ENCODE assay signal across 18 cellular contexts in the genomic region with DNA sequence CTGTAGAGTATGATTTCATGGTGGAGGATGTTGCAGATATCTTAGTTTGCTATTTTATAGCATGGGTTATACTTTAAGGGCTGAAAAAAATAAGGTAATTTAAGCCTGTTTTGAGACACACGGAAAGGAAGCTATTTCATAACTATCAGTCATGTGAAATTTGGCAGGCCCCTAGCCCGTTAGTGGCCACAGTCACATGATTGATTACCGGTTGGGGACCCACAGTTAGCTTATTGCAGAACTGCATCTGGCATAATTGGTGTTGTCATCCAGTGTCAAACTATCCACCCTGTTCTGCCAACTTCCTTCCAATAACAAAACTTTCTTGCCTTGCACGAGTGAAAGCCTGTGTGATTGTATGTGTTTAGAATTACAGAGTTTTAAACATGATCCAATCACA. TPM values are rescaled to one million over a fixed set of nuclear protein-coding genes. Genes with fewer than 3 reads are reported as not detected.
DNase-seq lines count a peak whose midpoint lies in the region; ATAC-seq and TF ChIP-seq lines count a peak whose summit lies in the region.
"Had no signal": no experiment of that assay in that cellular context is flagged by ENCODE, and none has a peak within 500 bp of the region (broad histone marks: within the 10 kb centered on the region; RNA-seq: fewer than 3 reads in every experiment).

No MANE protein-coding gene starts in this region.

- H3K4me2 ChIP-seq in OCI-LY7 (ENCODE audit: low read length): no peak overlapping the region
- H3K4me2 ChIP-seq: SK-N-SH had no signal

- peak overlapping the region; percentile 37 for H3K4me3 Mint-ChIP-seq in natural killer cell
- H3K4me3 Mint-ChIP-seq: activated CD4-positive, alpha-beta T cell treated with anti-CD3 and anti-CD28 coated beads, Interleukin-2, amount 10 ng/mL, durations not matched to agents 7 days and 5 days; central memory CD8-positive, alpha-beta T cell; stimulated activated naive CD8-positive, alpha-beta T cell treated with anti-CD3 and anti-CD28 coated beads, Interleukin-15, Interleukin-2, amounts not matched to agents 100 ng/mL and 50 ng/mL, for 24 hours had no signal

- no peaks in the 10 kb centered on the region for H4K20me1 ChIP-seq in OCI-LY7 (ENCODE audit: insufficient read depth, low read length)

- H3K27ac Mint-ChIP-seq in natural killer cell: peak overlapping the region; percentile 47 to 50
- H3K27ac Mint-ChIP-seq: activated CD4-positive, alpha-beta T cell treated with anti-CD3 and anti-CD28 coated beads, Interleukin-2, amount 10 ng/mL, durations not matched to agents 7 days and 5 days; stimulated activated naive CD8-positive, alpha-beta T cell treated with anti-CD3 and anti-CD28 coated beads, Interleukin-15, Interleukin-2, amounts not matched to agents 100 ng/mL and 50 ng/mL, for 24 hours had no signal

- no peak overlapping the region for H3K27ac ChIP-seq in OCI-LY7 (ENCODE audit: low read depth, low read length, poor library complexity, severe bottlenecking)
- H3K27ac ChIP-seq: 22Rv1 had no signal

- H2AFZ ChIP-seq in OCI-LY7 (ENCODE audit: low read length): no peak overlapping the region

- H3K9me3 ChIP-seq in OCI-LY7 (ENCODE audit: low read length): no peaks in the 10 kb centered on the region
- H3K9me3 ChIP-seq: SK-N-SH had no signal

- H3K27me3 Mint-ChIP-seq in natural killer cell (ENCODE audit: low read depth in 2 of 2): no peaks in the 10 kb centered on the region
- H3K27me3 Mint-ChIP-seq: activated CD4-positive, alpha-beta T cell treated with anti-CD3 and anti-CD28 coated beads, Interleukin-2, amount 10 ng/mL, durations not matched to agents 7 days and 5 days; central memory CD8-positive, alpha-beta T cell; stimulated activated naive CD8-positive, alpha-beta T cell treated with anti-CD3 and anti-CD28 coated beads, Interleukin-15, Interleukin-2, amounts not matched to agents 100 ng/mL and 50 ng/mL, for 24 hours had no signal

- POLR2A ChIA-PET in OCI-LY7 (lab: Charles Lee): interaction anchor here (0.7 kb wide), 1 partner anchor 13 kb away, joined by 3 read pairs; no protein-coding TSS in a partner anchor

- peaks cover 64 to 66% of the 10 kb centered on the region in 2 donors for H3K4me1 Mint-ChIP-seq in natural killer cell
- H3K4me1 Mint-ChIP-seq: activated CD4-positive, alpha-beta T cell treated with anti-CD3 and anti-CD28 coated beads, Interleukin-2, amount 10 ng/mL, durations not matched to agents 7 days and 5 days had no signal

- ATAC-seq in natural killer cell (peak; percentile 61 to 71 (median 63)), GM21526 (IDR thresholded peaks at IDR 0.05; ENCODE audit: low FRiP score, unreplicated experiment) (no peak)

- BruUV-seq in OCI-LY7 (replicated peaks; lab: Mats Ljungman, UMichigan): no TSS peak

- H3K4me3 ChIP-seq in OCI-LY7 (ENCODE audit: low read depth, low read length, poor library complexity, severe bottlenecking): no peak overlapping the region

- intact Hi-C loops in natural killer cell (cut with micrococcal nuclease) (no loop called here), OCI-LY7 (cut with micrococcal nuclease; ENCODE audit: unreplicated experiment) (no loop called here)

- no peaks in the 10 kb centered on the region for H3K36me3 Mint-ChIP-seq in natural killer cell

- H3K79me2 ChIP-seq in OCI-LY7 (ENCODE audit: insufficient read depth, low read depth, low read length): no peaks in the 10 kb centered on the region

- H3K4me1 ChIP-seq in OCI-LY7 (ENCODE audit: insufficient read depth, low read length, poor library complexity, severe bottlenecking): no peaks in the 10 kb centered on the region

- no peaks in the 10 kb centered on the region for H3K36me3 ChIP-seq in OCI-LY7 (ENCODE audit: insufficient read depth, low read length)

- peak; percentile 14 for DNase-seq in NCI-H446 treated with DMSO at 0.1 percent for 48 hours (lab: John Stamatoyannopoulos, UW)
- DNase-seq in NCI-H446 (lab: John Stamatoyannopoulos, UW): no peak
- peak; percentile 16 to 45 for DNase-seq in erythroblast (lab: John Stamatoyannopoulos, UW)
- no peak for DNase-seq in natural killer cell
- DNase-seq in activated CD4-positive, alpha-beta T cell treated with anti-CD3 and anti-CD28 coated beads for 48 hours: no peak
- no peak for DNase-seq in HuH-7 (ENCODE audit: low spot score)
- DNase-seq in OCI-LY7 (ENCODE audit: low spot score): no peak
- DNase-seq: activated CD4-positive, alpha-beta T cell treated with anti-CD3 and anti-CD28 coated beads, Interleukin-2, amount 10 ng/mL, durations not matched to agents 7 days and 5 days; activated gamma-delta T cell treated with Interleukin-2 at 50 U/mL for 16 hours; DMS79 treated with DMSO at 0.1 percent for 48 hours; NCI-H524 treated with DMSO at 0.1 percent for 48 hours; posterior cingulate gyrus; SK-N-SH; stimulated activated CD4-positive, alpha-beta T cell treated with anti-CD3 and anti-CD28 coated beads, Interleukin-4, amount 100 ng/mL, for 4 hours had no signal

- TF ChIP-seq CTCF in natural killer cell (IDR thresholded peaks at IDR 0.05) (no peak), OCI-LY7 (conservative IDR thresholded peaks at IDR 0.05; ENCODE audit: low read length) (no peak)

- TF ChIP-seq POLR2A in erythroblast (IDR thresholded peaks at IDR 0.05; ENCODE audit: low read length): no peak

- no peaks in the 10 kb centered on the region for H3K9me2 ChIP-seq in OCI-LY7 (ENCODE audit: insufficient read depth, low read length)
- H3K9me2 ChIP-seq: SK-N-SH had no signal

- no peaks in the 10 kb centered on the region for H3K9me3 Mint-ChIP-seq in natural killer cell
- H3K9me3 Mint-ChIP-seq: activated CD4-positive, alpha-beta T cell treated with anti-CD3 and anti-CD28 coated beads, Interleukin-2, amount 10 ng/mL, durations not matched to agents 7 days and 5 days; central memory CD8-positive, alpha-beta T cell; stimulated activated naive CD8-positive, alpha-beta T cell treated with anti-CD3 and anti-CD28 coated beads, Interleukin-15, Interleukin-2, amounts not matched to agents 100 ng/mL and 50 ng/mL, for 24 hours had no signal

- CTCF ChIA-PET in OCI-LY7 (lab: Charles Lee; ENCODE audit: unreplicated experiment): no interaction called here

RNA-seq across cellular contexts. Expression of a gene that starts 35.2 kb away (rescaled TPM):
- 100 to 1,000 TPM; 154 to 214 (median 206) TPM for total RNA-seq in natural killer cell
- 17.3 and 23.3 TPM in 2 replicates for total RNA-seq in OCI-LY7 (2014; rRNA removed; shearing (Covaris generic))
- 28.5 and 43.3 TPM in 2 replicates for total RNA-seq in OCI-LY7 (2022)

Comparison
In these comparisons a context has a peak if more than half of its experiments do, and no peak if none do; other contexts are left out.
1. DNase-seq: peak in NCI-H446 treated with DMSO at 0.1 percent for 48 hours (single experiment) and erythroblast (2 of 2); none in NCI-H446 (0 of 2), natural killer cell (single experiment), activated CD4-positive, alpha-beta T cell treated with anti-CD3 and anti-CD28 coated beads for 48 hours (single experiment), HuH-7 (single experiment) and OCI-LY7 (single experiment).